8 cellular contexts compared by ENCODE assay signal in the genomic region with DNA sequence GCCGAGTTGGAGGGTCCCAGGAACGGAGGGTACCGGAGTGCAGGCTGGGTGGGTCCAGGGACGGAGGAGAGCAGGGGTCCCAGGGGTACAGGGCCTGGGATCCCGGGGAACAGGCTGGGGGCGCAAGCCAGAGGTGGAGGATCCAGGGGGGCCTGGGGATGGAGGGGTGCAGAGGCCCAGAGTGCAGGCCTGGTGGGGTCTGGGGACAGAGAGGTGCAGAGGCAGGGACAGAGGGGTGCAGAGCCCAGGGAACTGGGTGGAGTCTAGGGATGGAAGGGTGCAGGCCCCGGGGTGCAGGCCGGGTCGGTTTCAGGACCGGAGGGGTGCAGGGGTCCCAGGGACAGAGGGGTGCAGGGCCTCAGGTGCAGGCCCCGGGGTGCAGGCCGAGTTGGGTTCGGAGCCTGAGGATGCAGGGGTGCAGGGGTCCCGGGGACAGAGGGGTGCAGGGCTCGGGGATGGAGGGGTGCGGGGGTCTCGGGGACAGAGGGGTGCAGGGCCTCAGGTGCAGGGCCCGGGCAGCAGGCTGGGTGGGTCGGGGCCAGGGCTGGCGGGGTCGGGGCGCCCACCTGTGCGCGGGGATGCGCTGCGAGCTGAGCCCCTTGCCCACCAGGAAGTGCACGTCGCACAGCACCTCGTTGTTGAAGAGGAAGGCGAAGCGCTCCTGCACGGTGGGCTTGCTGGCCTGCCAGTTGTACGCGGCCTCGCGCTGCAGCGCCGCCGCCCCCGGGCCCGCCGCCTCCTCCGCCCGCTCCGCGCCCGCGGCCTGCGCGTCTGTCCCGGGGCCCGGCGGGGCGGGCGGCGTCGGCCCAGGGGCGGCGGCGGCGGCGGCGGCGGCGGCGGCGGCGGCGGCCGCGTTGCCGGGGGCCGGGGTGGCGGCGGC. TPM values are rescaled to one million over a fixed set of nuclear protein-coding genes. Genes with fewer than 3 reads are reported as not detected.
A peak's percentile ranks its signal among the peaks of the same experiment; 100 is the strongest.
DNase-seq lines count a peak whose midpoint lies in the region; ATAC-seq and TF ChIP-seq lines count a peak whose summit lies in the region.

No MANE protein-coding gene starts in this region.

- H3K36me3 ChIP-seq in Caco-2 (ENCODE audit: control insufficient read depth, insufficient read depth, low read length) = no peaks in the 10 kb centered on the region
- H3K36me3 ChIP-seq in KOPT-K1 (ENCODE audit: insufficient read depth, low read length) = peaks cover 26% of the 10 kb centered on the region; the same call in 1 of the 2 replicates
- H3K36me3 ChIP-seq in adrenal gland (replicated peaks in 1 of 2) = no peaks in the 10 kb centered on the region
- H3K36me3 ChIP-seq in iPS-18a (ENCODE audit: control insufficient read depth, low read depth, low read length) = no peaks in the 10 kb centered on the region

- H3K4me3 ChIP-seq in Caco-2 (ENCODE audit: low read depth, low read length) (peak overlapping the region; percentile 83), adrenal gland (peak overlapping the region in 3 of 4 donors; percentile 22 to 77 (median 49)), iPS-18a (ENCODE audit: low read length) (peak overlapping the region; percentile 56)

- H3K4me1 ChIP-seq in Caco-2 (no peaks in the 10 kb centered on the region), adrenal gland (replicated peaks in 1 of 2) (peaks cover 7 to 13% of the 10 kb centered on the region in 2 donors), iPS-18a (ENCODE audit: control insufficient read depth, low read depth, low read length) (no peaks in the 10 kb centered on the region)

- peak in 1 of 2 experiments; percentile 33 for DNase-seq in Caco-2
- DNase-seq in adrenal gland = peak in 2 of 7 donors; percentile 50 to 55
- DNase-seq in stimulated activated CD8-positive, alpha-beta memory T cell treated with anti-CD3 and anti-CD28 coated beads, Interleukin-4, amount 100 ng/mL, for 48 hours = peak; percentile 40
- no peak for DNase-seq in GF-D8 (lab: John Stamatoyannopoulos, UW)

- no peaks in the 10 kb centered on the region for H3K9me3 Mint-ChIP-seq in Caco-2 (ENCODE audit: unreplicated experiment)

- H3K27me3 ChIP-seq in Caco-2 (replicated peaks; ENCODE audit: control insufficient read depth, insufficient read depth, low read length) (no peaks in the 10 kb centered on the region), adrenal gland (no peaks in the 10 kb centered on the region), iPS-18a (ENCODE audit: control insufficient read depth, insufficient read depth, low read length) (no peaks in the 10 kb centered on the region)

- CTCF ChIA-PET in Caco-2 (lab: Charles Lee) = no interaction called here

- 9 to 36% (median 30%) methylated on average over 12 to 75 of the region's 75 CpGs for WGBS in adrenal gland, 4 donors

- H3K4me3 Mint-ChIP-seq in Caco-2 (ENCODE audit: unreplicated experiment) = peak overlapping the region; percentile 66

- H3K4me1 Mint-ChIP-seq in Caco-2 (ENCODE audit: low read depth, unreplicated experiment) = no peaks in the 10 kb centered on the region

- intact Hi-C loops in Caco-2 (cut with micrococcal nuclease; ENCODE audit: unreplicated experiment) (no loop called here), adrenal gland (cut with DNase I) (loop anchor here in 1 of 2 donors (5.0 kb wide), 1 partner anchor 57 kb away; no protein-coding TSS in a partner anchor)

- TF ChIP-seq POLR2A in adrenal gland (IDR thresholded peaks at IDR 0.05) = no peak

- ATAC-seq in HG02610 (IDR thresholded peaks at IDR 0.05; ENCODE audit: unreplicated experiment) (no peak), HG02981 (IDR thresholded peaks at IDR 0.05; ENCODE audit: unreplicated experiment) (no peak)

- H3K36me3 Mint-ChIP-seq in Caco-2 (ENCODE audit: insufficient read depth, unreplicated experiment) = peaks cover 21% of the 10 kb centered on the region

- H3K9me3 ChIP-seq in Caco-2 (no peaks in the 10 kb centered on the region), KOPT-K1 (ENCODE audit: insufficient read depth, low read length, poor library complexity, severe bottlenecking) (no peaks in the 10 kb centered on the region), adrenal gland (replicated peaks in 1 of 3) (no peaks in the 10 kb centered on the region), iPS-18a (ENCODE audit: control insufficient read depth, low read depth, low read length) (no peaks in the 10 kb centered on the region)

- no peak for TF ChIP-seq CTCF in Caco-2 (IDR thresholded peaks at IDR 0.05; ENCODE audit: insufficient read depth in 1 of 2, low read depth in 1 of 2, low read length in 1 of 2, severe bottlenecking in 1 of 2, unreplicated experiment in 1 of 2)
- TF ChIP-seq CTCF in adrenal gland (IDR thresholded peaks at IDR 0.05) = no peak

- BruUV-seq in Caco-2 (replicated peaks; lab: Mats Ljungman, UMichigan) = no TSS peak

- H3K27ac ChIP-seq in KOPT-K1 (ENCODE audit: low read depth, low read length, poor library complexity, severe bottlenecking) (peak overlapping the region; percentile 68), adrenal gland (peak overlapping the region in 2 of 5 donors; percentile 57 to 66), iPS-18a (ENCODE audit: low read length) (no peak overlapping the region)

- peak overlapping the region; percentile 50 for H3K9ac ChIP-seq in iPS-18a (ENCODE audit: low read length)

- H3K27ac Mint-ChIP-seq in Caco-2 (ENCODE audit: unreplicated experiment) = no peak overlapping the region

- no peaks in the 10 kb centered on the region for H3K27me3 Mint-ChIP-seq in Caco-2 (ENCODE audit: insufficient read depth, unreplicated experiment)

- POLR2A ChIA-PET in Caco-2 (lab: Charles Lee) = no interaction called here

RNA-seq across cellular contexts. Expression of gene BTBD2, which starts 0.5 kb away (rescaled TPM):
- total RNA-seq in Caco-2 (2022) = 47.0 and 52.2 TPM in 2 replicates
- 100 to 1,000 TPM in 1 of 8 donors, 10 to 100 TPM in 7; 55.0 to 122 (median 82.4) TPM for total RNA-seq in adrenal gland
- polyA plus RNA-seq in adrenal gland = 10 to 100 TPM; 11.8 to 87.5 (median 57.7) TPM

RNA-seq across cellular contexts. Expression of gene MKNK2, which starts 36.1 kb away (rescaled TPM):
- total RNA-seq in Caco-2 (2022) = 136 and 162 TPM in 2 replicates
- total RNA-seq in adrenal gland = 100 to 1,000 TPM; 106 to 440 (median 171) TPM
- polyA plus RNA-seq in adrenal gland = 100 to 1,000 TPM in 2 of 3 donors, 10 to 100 TPM in 1; 30.4 to 238 (median 140) TPM
